In genomic region chr1:228996286-228996685, GRCh38 we compare ENCODE assay signal across 19 cellular contexts.
"Had no signal": no experiment of that assay in that cellular context is flagged by ENCODE, and none has a peak within 500 bp of the region (broad histone marks: within the 10 kb centered on the region; RNA-seq: fewer than 3 reads in every experiment).

No MANE protein-coding gene starts in this region.

- DNase-seq: effector CD4-positive, alpha-beta T cell; heart right ventricle; hypothalamus; left ventricle myocardium inferior; mesenchymal stem cell; midbrain; occipital lobe; pancreas; right lobe of liver; stimulated activated CD4-positive, alpha-beta T cell treated with anti-CD3 and anti-CD28 coated beads, Interleukin-4, amount 100 ng/mL, for 1 hour; stimulated activated CD8-positive, alpha-beta memory T cell treated with anti-CD3 and anti-CD28 coated beads, Interleukin-4, amount 100 ng/mL, for 48 hours; stimulated activated naive CD8-positive, alpha-beta T cell treated with anti-CD3 and anti-CD28 coated beads, Interleukin-15, Interleukin-2, amounts not matched to agents 100 U/mL and 50 U/mL, for 24 hours; transverse colon had no signal

- H3K9me3 ChIP-seq: heart right ventricle, left ventricle myocardium inferior, pancreas, prostate gland, right lobe of liver, transverse colon had no signal

- H3K36me3 ChIP-seq: heart right ventricle, left ventricle myocardium inferior, neural progenitor cell, pancreas, prostate gland, right lobe of liver, transverse colon had no signal

- H3K4me1 ChIP-seq: neural progenitor cell, pancreas, prostate gland, transverse colon had no signal

- H3K27ac ChIP-seq: coronary artery, heart right ventricle, left ventricle myocardium inferior, neural progenitor cell, pancreas, prostate gland, right lobe of liver, transverse colon had no signal

- H3K4me3 ChIP-seq: coronary artery, heart right ventricle, left ventricle myocardium inferior, lung, neural progenitor cell, pancreas, prostate gland, right lobe of liver, transverse colon had no signal

- H3K27me3 ChIP-seq: heart right ventricle, neural progenitor cell, pancreas, right lobe of liver, transverse colon had no signal

- ATAC-seq: heart right ventricle; natural killer cell treated with Interleukin-12 subunit alpha and Interleukin-12 subunit beta and Interleukin-15 and Interleukin-18, amount 100 ng/mL, for 72 hours; pancreas; right lobe of liver; stimulated activated effector memory CD8-positive, alpha-beta T cell treated with anti-CD3 and anti-CD28 coated beads, Interleukin-12 subunit alpha, Interleukin-12 subunit beta, amount 100 ng/mL, for 72 hours; stimulated activated naive CD8-positive, alpha-beta T cell treated with anti-CD3 and anti-CD28 coated beads, Interleukin-15, Interleukin-2, amounts not matched to agents 100 U/mL and 50 U/mL, for 24 hours had no signal
